ENCODE assay signal across 8 cellular contexts in genomic region chr12:47758584-47758833, GRCh38. TPM values are rescaled to one million over a fixed set of nuclear protein-coding genes. Genes with fewer than 3 reads are reported as not detected.
A peak's percentile ranks its signal among the peaks of the same experiment; 100 is the strongest.
DNase-seq lines count a peak whose midpoint lies in the region; ATAC-seq and TF ChIP-seq lines count a peak whose summit lies in the region.

No MANE protein-coding gene starts in this region.

- peak overlapping the region; percentile 73 for H4K91ac ChIP-seq in trophoblast cell (ENCODE audit: low read depth, low read length)

- intact Hi-C loops in Calu3 (cut with micrococcal nuclease; ENCODE audit: unreplicated experiment): loop anchor here (2.0 kb wide), 1 partner anchor 14 kb away; no protein-coding TSS in a partner anchor

- H3K27me3 Mint-ChIP-seq in Calu3 (ENCODE audit: unreplicated experiment): no peaks in the 10 kb centered on the region

- H3K27me3 ChIP-seq in RWPE2 (ENCODE audit: insufficient read depth, poor library complexity, severe bottlenecking) (no peaks in the 10 kb centered on the region), fibroblast of lung (ENCODE audit: control insufficient read depth, insufficient read depth, low read length) (no peaks in the 10 kb centered on the region), trophoblast cell (ENCODE audit: insufficient read depth, low read length) (no peaks in the 10 kb centered on the region)

- CTCF ChIA-PET in Calu3 (lab: Charles Lee): interaction anchor here (0.9 to 2.1 kb wide), 4 partner anchors 13 to 17 kb away, joined by 3 to 14 read pairs (median 6); no protein-coding TSS in a partner anchor

- no CpG with 5 or more reads among the region's 10 CpGs for WGBS in trophoblast cell (ENCODE audit: extremely low coverage, insufficient coverage, insufficient read length)

- no peak overlapping the region for H2BK5ac ChIP-seq in trophoblast cell (ENCODE audit: low read depth, low read length, poor library complexity)

- peak overlapping the region; percentile 12 for H2BK120ac ChIP-seq in trophoblast cell (ENCODE audit: insufficient read depth, low read length, poor library complexity)

- H2AFZ ChIP-seq in fibroblast of lung (ENCODE audit: low read length) (peak overlapping the region; percentile 5), trophoblast cell (ENCODE audit: insufficient read depth, low read length, poor library complexity) (peak overlapping the region; percentile 33)

- H3K4ac ChIP-seq in trophoblast cell (ENCODE audit: low read depth, low read length): peak overlapping the region; percentile 10

- H3K23ac ChIP-seq in trophoblast cell (ENCODE audit: low read length): no peak overlapping the region

- peaks cover 21% of the 10 kb centered on the region for H3K36me3 Mint-ChIP-seq in Calu3 (ENCODE audit: insufficient read depth, unreplicated experiment)

- H3K4me1 ChIP-seq in RWPE2 (ENCODE audit: insufficient read depth, poor library complexity, severe bottlenecking) (peaks cover 44% of the 10 kb centered on the region), fibroblast of lung (ENCODE audit: control insufficient read depth, extremely low read depth, insufficient read depth, low read length) (peaks cover 3% of the 10 kb centered on the region), trophoblast cell (ENCODE audit: control insufficient read depth in 1 of 2, insufficient read depth in 2 of 2, low read length in 2 of 2) (peaks cover 42 to 47% of the 10 kb centered on the region in 2 experiments)

- peak overlapping the region; percentile 42 for H2BK12ac ChIP-seq in trophoblast cell (ENCODE audit: low read length)

- no TSS peak for BruUV-seq in Calu3 (replicated peaks; lab: Mats Ljungman, UMichigan)

- H3K79me2 ChIP-seq in fibroblast of lung (ENCODE audit: control insufficient read depth, insufficient read depth, low read length) (no peaks in the 10 kb centered on the region), trophoblast cell (ENCODE audit: control insufficient read depth, insufficient read depth, low read length, poor library complexity) (no peaks in the 10 kb centered on the region)

- H3K36me3 ChIP-seq in RWPE2 (ENCODE audit: low read depth): no peaks in the 10 kb centered on the region
- H3K36me3 ChIP-seq in fibroblast of lung (ENCODE audit: control insufficient read depth, insufficient read depth, low read length): no peaks in the 10 kb centered on the region
- H3K36me3 ChIP-seq in trophoblast cell (ENCODE audit: control insufficient read depth in 1 of 2, insufficient read depth in 2 of 2, low read length in 2 of 2): no peaks in the 10 kb centered on the region

- no peak overlapping the region for H3K27ac Mint-ChIP-seq in Calu3 (ENCODE audit: unreplicated experiment)

- H3K4me3 ChIP-seq in RWPE2 (ENCODE audit: severe bottlenecking) (peak overlapping the region; percentile 40), fibroblast of lung (replicated peaks in 1 of 4; ENCODE audit: control extremely low read depth in 1 of 4, insufficient read depth in 1 of 4, low read depth in 3 of 4, low read length in 4 of 4) (peak overlapping the region; percentile 50 to 73 (median 58)), trophoblast cell (ENCODE audit: low read depth, low read length) (peak overlapping the region; percentile 62)

- peak overlapping the region; percentile 9 for H3K14ac ChIP-seq in trophoblast cell (ENCODE audit: low read length)

- peaks cover 40% of the 10 kb centered on the region for H3K4me1 Mint-ChIP-seq in Calu3 (ENCODE audit: low read depth, unreplicated experiment)

- no peaks in the 10 kb centered on the region for H3K9me3 Mint-ChIP-seq in Calu3 (ENCODE audit: low read depth, unreplicated experiment)

- H3K79me1 ChIP-seq in trophoblast cell (ENCODE audit: low read length): peaks cover 14% of the 10 kb centered on the region

- ATAC-seq in RWPE2 (ENCODE audit: low read depth) (peak; percentile 14; the same call in 2 of the 3 replicates), HG02870 (IDR thresholded peaks at IDR 0.05; ENCODE audit: unreplicated experiment) (no peak)

- no peak for TF ChIP-seq CTCF in Calu3 (IDR thresholded peaks at IDR 0.05; ENCODE audit: unreplicated experiment)
- no peak for TF ChIP-seq CTCF in RWPE2 (IDR thresholded peaks at IDR 0.05; ENCODE audit: poor library complexity, severe bottlenecking)
- TF ChIP-seq CTCF in fibroblast of lung (conservative IDR thresholded peaks at IDR 0.05 in 1 of 2, IDR thresholded peaks at IDR 0.05 in 1 of 2; ENCODE audit: low read depth in 1 of 2, low read length in 2 of 2): no peak

- H3K18ac ChIP-seq in trophoblast cell (ENCODE audit: low read length): peak overlapping the region; percentile 4

- no peaks in the 10 kb centered on the region for H3K9me3 ChIP-seq in RWPE2 (ENCODE audit: severe bottlenecking)
- H3K9me3 ChIP-seq in fibroblast of lung (ENCODE audit: control insufficient read depth, insufficient read depth, low read depth, low read length): no peaks in the 10 kb centered on the region
- H3K9me3 ChIP-seq in trophoblast cell (ENCODE audit: insufficient read depth, low read depth, low read length): no peaks in the 10 kb centered on the region

- no peaks in the 10 kb centered on the region for H4K20me1 ChIP-seq in fibroblast of lung (ENCODE audit: control insufficient read depth, extremely low read depth, insufficient read depth, low read length)

- peak overlapping the region; percentile 82 for H3K4me3 Mint-ChIP-seq in Calu3 (ENCODE audit: low read depth, unreplicated experiment)

- H2AK5ac ChIP-seq in trophoblast cell (ENCODE audit: low read length): no peak overlapping the region

- DNase-seq in Calu3 (no peak), RWPE2 (ENCODE audit: low spot score) (no peak), fibroblast of lung (ENCODE audit: low read depth in 2 of 2) (no peak), trophoblast cell (no peak), AG08396 (ENCODE audit: low spot score) (no peak), NCI-H1930 (lab: John Stamatoyannopoulos, UW) (no peak), hippocampal formation (lab: John Stamatoyannopoulos, UW) (no peak)

- H4K12ac ChIP-seq in trophoblast cell (ENCODE audit: low read depth, low read length): peak overlapping the region; percentile 8

- peak overlapping the region; percentile 23 for H4K8ac ChIP-seq in trophoblast cell (ENCODE audit: low read depth, low read length)

- H3K4me2 ChIP-seq in fibroblast of lung (ENCODE audit: extremely low read depth, insufficient read depth, low read length) (peak overlapping the region; percentile 79), trophoblast cell (ENCODE audit: low read length) (peak overlapping the region; percentile 56)

- peak overlapping the region; percentile 61 for H3K27ac ChIP-seq in RWPE2 (ENCODE audit: poor library complexity, severe bottlenecking)
- no peak overlapping the region for H3K27ac ChIP-seq in fibroblast of lung (ENCODE audit: insufficient read depth, low read length)
- no peak overlapping the region for H3K27ac ChIP-seq in trophoblast cell (ENCODE audit: low read depth, low read length)

- H3K9ac ChIP-seq in fibroblast of lung (ENCODE audit: insufficient read depth, low read length) (no peak overlapping the region), trophoblast cell (ENCODE audit: low read length) (no peak overlapping the region)

RNA-seq across cellular contexts. Expression of gene RAPGEF3, which starts 0.2 kb away (rescaled TPM):
- 8.2 and 11.0 TPM in 2 replicates for total RNA-seq in Calu3 (2022)
- 1.0 and 2.8 TPM in 2 replicates for total RNA-seq in fibroblast of lung
- 0.83 and 0.95 TPM in 2 replicates for polyA plus RNA-seq in fibroblast of lung
- 0.93 and 1.2 TPM in 2 replicates for polyA plus RNA-seq in fibroblast of lung (2012)
- 2.3 and 4.2 TPM in 2 replicates for polyA minus RNA-seq in fibroblast of lung (ENCODE audit: low replicate concordance)
- polyA plus RNA-seq in trophoblast cell (2013): 0.68 and 0.78 TPM in 2 replicates

RNA-seq across cellular contexts. Expression of gene SLC48A1, which starts 14.5 kb away (rescaled TPM):
- total RNA-seq in Calu3 (2022) (17.0 and 17.2 TPM in 2 replicates), fibroblast of lung (12.8 and 18.7 TPM in 2 replicates)
- 8.9 and 9.0 TPM in 2 replicates for polyA plus RNA-seq in fibroblast of lung
- 12.1 and 13.2 TPM in 2 replicates for polyA plus RNA-seq in fibroblast of lung (2012)
- 20.9 and 22.7 TPM in 2 replicates for polyA minus RNA-seq in fibroblast of lung (ENCODE audit: low replicate concordance)
- 4.7 and 4.8 TPM in 2 replicates for polyA plus RNA-seq in trophoblast cell (2013)

RNA-seq across cellular contexts. Expression of gene ENDOU, which starts 33.2 kb away (rescaled TPM):
- total RNA-seq in Calu3 (2022) (0.42 TPM in 1 of 2 replicates, not detected in the other), fibroblast of lung (0.17 TPM in 1 of 2 replicates, not detected in the other)
- 0.07 and 0.09 TPM in 2 replicates for polyA plus RNA-seq in fibroblast of lung
- not detected in 2 replicates for polyA plus RNA-seq in fibroblast of lung (2012)
- polyA minus RNA-seq in fibroblast of lung (ENCODE audit: low replicate concordance): not detected in 2 replicates
- polyA plus RNA-seq in trophoblast cell (2013): 26.2 and 28.2 TPM in 2 replicates

RNA-seq across cellular contexts. Expression of gene RPAP3, which starts 52.7 kb away (rescaled TPM):
- 29.7 and 33.5 TPM in 2 replicates for total RNA-seq in Calu3 (2022)
- 11.3 and 12.1 TPM in 2 replicates for total RNA-seq in fibroblast of lung
- 21.0 and 23.8 TPM in 2 replicates for polyA plus RNA-seq in fibroblast of lung
- polyA plus RNA-seq in fibroblast of lung (2012): 17.3 and 19.8 TPM in 2 replicates
- 0.11 and 0.12 TPM in 2 replicates for polyA minus RNA-seq in fibroblast of lung (ENCODE audit: low replicate concordance)
- polyA plus RNA-seq in trophoblast cell (2013): 30.6 and 32.7 TPM in 2 replicates
